In the genomic region with DNA sequence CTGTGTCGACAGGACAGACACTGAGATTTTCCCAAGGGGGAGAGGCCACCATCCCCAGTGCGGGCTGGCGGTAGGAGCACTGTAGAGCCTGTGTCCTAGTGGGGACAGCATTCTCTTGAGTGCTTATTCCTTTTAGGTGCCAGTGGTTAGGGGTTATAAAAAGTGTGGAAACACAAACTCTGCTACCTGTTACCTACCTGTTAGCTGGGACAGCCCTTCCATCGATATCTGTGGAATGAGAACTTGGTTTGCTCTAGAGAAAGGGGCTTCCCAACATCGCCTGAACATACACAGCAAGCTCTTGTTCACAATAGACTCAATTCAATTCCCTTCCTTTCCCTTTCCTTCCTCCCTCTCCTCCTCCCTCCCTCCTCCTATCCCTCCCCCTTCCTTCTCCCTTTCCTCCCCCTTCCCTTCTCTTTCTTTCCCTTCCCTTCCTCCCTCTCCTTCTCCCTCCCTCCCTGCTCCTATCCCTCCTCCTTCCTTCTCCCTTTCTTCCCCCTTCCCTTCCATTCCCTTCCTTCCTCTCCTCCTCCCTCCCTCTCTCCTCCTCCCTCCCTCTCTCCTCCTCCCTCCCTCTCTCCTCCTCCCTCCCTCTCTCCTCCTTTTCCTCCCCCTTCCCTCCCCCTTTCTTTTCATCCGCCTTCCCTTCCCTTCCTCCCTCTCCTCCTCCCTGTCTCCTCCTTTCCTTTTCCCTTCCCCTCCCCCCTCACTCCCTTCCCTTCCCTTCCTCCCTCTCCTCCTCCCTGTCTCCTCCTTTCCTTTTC, we compare ENCODE assay signal across 22 cellular contexts.
"Had no signal": no experiment of that assay in that cellular context is flagged by ENCODE, and none has a peak within 500 bp of the region (broad histone marks: within the 10 kb centered on the region; RNA-seq: fewer than 3 reads in every experiment).

No MANE protein-coding gene starts in this region.

- FAIRE-seq: RCC 7860 had no signal

- H3K4me3 ChIP-seq: SJSA1, SK-N-MC had no signal

- H3K9ac ChIP-seq: KMS-11 had no signal

- H3K9me3 ChIP-seq: SJSA1 had no signal

- H3K4me1 ChIP-seq: SJSA1 had no signal

- H3K36me3 ChIP-seq: SJSA1 had no signal

- H3K27me3 ChIP-seq: SJSA1 had no signal

- DNase-seq: IMR-90, Kasumi-1, MM.1S, NCI-H1092 treated with DMSO at 0.1 percent for 48 hours, NCI-H1436, NCI-H187, NCI-H2029, NCI-H2081 treated with DMSO at 0.1 percent for 48 hours, NCI-H2171, NCI-H226, NCI-H446, NCI-H510A, NCI-H524 treated with DMSO at 0.1 percent for 48 hours, NCI-H69, NCI-H774, Right ventricle myocardium superior, RPMI8226, SIG-M5 had no signal

- H3K4me2 ChIP-seq: KMS-11 had no signal

- H3K27ac ChIP-seq: KMS-11, SJSA1, SK-N-MC had no signal
